ENCODE assay signal across 12 cellular contexts in the genomic region with DNA sequence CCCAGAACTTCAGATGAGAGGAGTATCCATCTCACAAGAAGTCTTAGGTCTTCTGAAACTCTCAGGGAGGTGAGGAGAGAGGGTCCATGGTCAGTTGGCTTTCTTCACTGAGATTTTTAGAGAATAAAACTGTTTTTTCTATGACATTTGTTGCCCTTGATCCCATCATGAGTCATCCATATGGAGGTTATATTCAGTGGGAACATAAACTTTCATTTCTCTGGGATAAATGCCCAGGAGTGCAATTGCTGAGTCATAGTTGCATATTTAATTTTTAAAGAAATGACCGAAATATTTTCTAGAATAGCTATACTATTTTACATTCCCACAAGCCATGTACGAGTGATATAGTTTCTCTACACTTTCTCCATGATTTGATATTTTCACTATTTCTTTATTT.
DNase-seq lines count a peak whose midpoint lies in the region; ATAC-seq and TF ChIP-seq lines count a peak whose summit lies in the region.
"Had no signal": no experiment of that assay in that cellular context is flagged by ENCODE, and none has a peak within 500 bp of the region (broad histone marks: within the 10 kb centered on the region; RNA-seq: fewer than 3 reads in every experiment).

No MANE protein-coding gene starts in this region.

- no peaks in the 10 kb centered on the region for H3K4me1 Mint-ChIP-seq in activated T-helper 2 cell treated with anti-CD3 and anti-CD28 coated beads, Interferon-gamma antibody, Interleukin-2, Interleukin-4, amounts not matched to agents 10 μg/mL and 5 μg/mL and 100 μg/mL, durations not matched to agents 14 hours and 24 hours and 36 hours (ENCODE audit: low read depth)

- no peaks in the 10 kb centered on the region for H3K36me3 Mint-ChIP-seq in activated T-helper 2 cell treated with anti-CD3 and anti-CD28 coated beads, Interferon-gamma antibody, Interleukin-2, Interleukin-4, amounts not matched to agents 10 μg/mL and 5 μg/mL and 100 μg/mL, durations not matched to agents 14 hours and 24 hours and 36 hours (ENCODE audit: low read depth)

- DNase-seq in EL (peak; percentile 72), Panc1 (ENCODE audit: low read depth, low spot score) (no peak), dedifferentiated amniotic fluid mesenchymal stem cell (ENCODE audit: extremely low spot score) (peak; percentile 43), osteoblast (ENCODE audit: insufficient read length, low spot score, missing footprints) (peak; percentile 85), NCI-H1092 treated with DMSO at 0.1 percent for 48 hours (lab: John Stamatoyannopoulos, UW) (no peak), NCI-H748 (lab: John Stamatoyannopoulos, UW; ENCODE audit: unreplicated experiment) (no peak), amygdala (lab: John Stamatoyannopoulos, UW) (no peak)
- DNase-seq in activated T-helper 2 cell treated with anti-CD3 and anti-CD28 coated beads, Interferon-gamma antibody, Interleukin-2, Interleukin-4, amounts not matched to agents 10 μg/mL and 5 μg/mL and 100 μg/mL, durations not matched to agents 14 hours and 24 hours and 36 hours (ENCODE audit: low spot score) = no peak

- H3K4me2 ChIP-seq in osteoblast (ENCODE audit: insufficient read depth, low read length) = peak overlapping the region; percentile 59

- peaks cover 2% of the 10 kb centered on the region for H3K79me2 ChIP-seq in osteoblast (ENCODE audit: insufficient read depth, low read length)

- peak overlapping the region; percentile 66 for H3K27ac ChIP-seq in Panc1 (ENCODE audit: low read length)
- H3K27ac ChIP-seq in osteoblast (ENCODE audit: low read depth, low read length) = peak overlapping the region; percentile 86
- H3K27ac ChIP-seq: skin epidermis had no signal

- no peak overlapping the region for H2AFZ ChIP-seq in osteoblast (ENCODE audit: low read length)

- no peaks in the 10 kb centered on the region for H4K20me1 ChIP-seq in osteoblast (ENCODE audit: insufficient read depth, low read length)

- H3K27me3 ChIP-seq in Panc1 (ENCODE audit: control insufficient read depth, insufficient read depth, low read length) (no peaks in the 10 kb centered on the region), osteoblast (ENCODE audit: insufficient read depth, low read length) (peaks cover 6% of the 10 kb centered on the region)

- in situ Hi-C loops in Panc1 (cut with HindIII; ENCODE audit: low pct_unique_long_range_greater_than_20kb, low sequenced_read_pairs) = no loop called here

- H3K4me3 Mint-ChIP-seq in activated T-helper 2 cell treated with anti-CD3 and anti-CD28 coated beads, Interferon-gamma antibody, Interleukin-2, Interleukin-4, amounts not matched to agents 10 μg/mL and 5 μg/mL and 100 μg/mL, durations not matched to agents 14 hours and 24 hours and 36 hours (ENCODE audit: low read depth) = no peak overlapping the region
- H3K4me3 Mint-ChIP-seq: activated naive CD4-positive, alpha-beta T cell treated with anti-CD3 and anti-CD28 coated beads for 36 hours; effector memory CD8-positive, alpha-beta T cell had no signal

- no peak; the same call in 1 of the 2 replicates for ATAC-seq in Panc1

- POLR2A ChIA-PET in Panc1 (lab: Charles Lee) = no interaction called here

- CTCF ChIA-PET in Panc1 (lab: Charles Lee) = no interaction called here

- no peak overlapping the region for H3K4me3 ChIP-seq in Panc1 (ENCODE audit: low read depth in 2 of 2, low read length in 2 of 2)
- H3K4me3 ChIP-seq in osteoblast (ENCODE audit: insufficient read depth, low read length) = no peak overlapping the region
- H3K4me3 ChIP-seq: GM12878, skin epidermis had no signal

- H3K36me3 ChIP-seq in Panc1 (ENCODE audit: control insufficient read depth, insufficient read depth, low read length) (no peaks in the 10 kb centered on the region), osteoblast (ENCODE audit: insufficient read depth, low read length) (no peaks in the 10 kb centered on the region)

- no peak for TF ChIP-seq CTCF in Panc1 (IDR thresholded peaks at IDR 0.05)
- TF ChIP-seq CTCF in osteoblast (IDR thresholded peaks at IDR 0.05; ENCODE audit: extremely low read depth, low read depth, low read length) = no peak

- intact Hi-C loops in Panc1 (cut with micrococcal nuclease; ENCODE audit: unreplicated experiment) = loop anchor here (2.0 kb wide), 1 partner anchor 75 kb away; no protein-coding TSS in a partner anchor
- intact Hi-C loops in activated T-helper 2 cell treated with anti-CD3 and anti-CD28 coated beads, Interferon-gamma antibody, Interleukin-2, Interleukin-4, amounts not matched to agents 10 μg/mL and 5 μg/mL and 100 μg/mL, durations not matched to agents 14 hours and 24 hours and 36 hours (cut with micrococcal nuclease) = loop anchor here (2.0 kb wide), 1 partner anchor 75 kb away; no protein-coding TSS in a partner anchor

- peaks cover 8% of the 10 kb centered on the region for H3K27me3 Mint-ChIP-seq in activated T-helper 2 cell treated with anti-CD3 and anti-CD28 coated beads, Interferon-gamma antibody, Interleukin-2, Interleukin-4, amounts not matched to agents 10 μg/mL and 5 μg/mL and 100 μg/mL, durations not matched to agents 14 hours and 24 hours and 36 hours (ENCODE audit: low read depth)

- no peaks in the 10 kb centered on the region for H3K9me3 Mint-ChIP-seq in activated T-helper 2 cell treated with anti-CD3 and anti-CD28 coated beads, Interferon-gamma antibody, Interleukin-2, Interleukin-4, amounts not matched to agents 10 μg/mL and 5 μg/mL and 100 μg/mL, durations not matched to agents 14 hours and 24 hours and 36 hours
- H3K9me3 Mint-ChIP-seq: activated naive CD4-positive, alpha-beta T cell treated with anti-CD3 and anti-CD28 coated beads for 36 hours; effector memory CD8-positive, alpha-beta T cell had no signal

- BruUV-seq in Panc1 (replicated peaks; lab: Mats Ljungman, UMichigan) = no TSS peak

- no peaks in the 10 kb centered on the region for H3K9me3 ChIP-seq in Panc1 (ENCODE audit: control insufficient read depth, insufficient read depth, low read depth, low read length)
- no peaks in the 10 kb centered on the region for H3K9me3 ChIP-seq in osteoblast (ENCODE audit: low read depth, low read length)

- H3K27ac Mint-ChIP-seq in activated T-helper 2 cell treated with anti-CD3 and anti-CD28 coated beads, Interferon-gamma antibody, Interleukin-2, Interleukin-4, amounts not matched to agents 10 μg/mL and 5 μg/mL and 100 μg/mL, durations not matched to agents 14 hours and 24 hours and 36 hours = no peak overlapping the region
- H3K27ac Mint-ChIP-seq: activated naive CD4-positive, alpha-beta T cell treated with anti-CD3 and anti-CD28 coated beads for 36 hours; effector memory CD8-positive, alpha-beta T cell had no signal

- H3K4me1 ChIP-seq in Panc1 (ENCODE audit: control insufficient read depth, insufficient read depth, low read length) (peaks cover 12% of the 10 kb centered on the region; the same call in 1 of the 2 replicates), osteoblast (ENCODE audit: insufficient read depth, low read length) (no peaks in the 10 kb centered on the region)

Comparison
In these comparisons a context has a peak if more than half of its experiments do, and no peak if none do; other contexts are left out.
1. DNase-seq: peak in EL (single experiment), dedifferentiated amniotic fluid mesenchymal stem cell (single experiment) and osteoblast (single experiment); none in Panc1 (single experiment), activated T-helper 2 cell treated with anti-CD3 and anti-CD28 coated beads, Interferon-gamma antibody, Interleukin-2, Interleukin-4, amounts not matched to agents 10 μg/mL and 5 μg/mL and 100 μg/mL, durations not matched to agents 14 hours and 24 hours and 36 hours (single experiment), NCI-H1092 treated with DMSO at 0.1 percent for 48 hours (single experiment), NCI-H748 (single experiment) and amygdala (0 of 56).